11 cellular contexts compared by ENCODE assay signal in genomic region chr17:40103742-40104095, GRCh38. TPM values are rescaled to one million over a fixed set of nuclear protein-coding genes. Genes with fewer than 3 reads are reported as not detected.
DNase-seq lines count a peak whose midpoint lies in the region; ATAC-seq and TF ChIP-seq lines count a peak whose summit lies in the region.
"Had no signal": no experiment of that assay in that cellular context is flagged by ENCODE, and none has a peak within 500 bp of the region (broad histone marks: within the 10 kb centered on the region; RNA-seq: fewer than 3 reads in every experiment).

No MANE protein-coding gene starts in this region.

- H3K27me3 ChIP-seq in breast epithelium = no peaks in the 10 kb centered on the region
- no peaks in the 10 kb centered on the region for H3K27me3 ChIP-seq in ascending aorta
- no peaks in the 10 kb centered on the region for H3K27me3 ChIP-seq in transverse colon
- no peaks in the 10 kb centered on the region for H3K27me3 ChIP-seq in A673 (replicated peaks; ENCODE audit: insufficient read depth, low read depth, low read length, poor library complexity)

- TF ChIP-seq POLR2A in breast epithelium (IDR thresholded peaks at IDR 0.05) (no peak), transverse colon (IDR thresholded peaks at IDR 0.05) (no peak)

- POLR2A ChIA-PET in MCF 10A (lab: Yijun Ruan, JAX) (interaction anchor here (0.9 to 7.5 kb wide), 3 partner anchors 9 to 89 kb away, joined by 3 to 340 read pairs (median 3); partner anchors contain the start of gene CSF3), A673 (lab: Charles Lee; ENCODE audit: low non-redundant PET) (no interaction called here)

- H3K27me3 Mint-ChIP-seq in MCF 10A (ENCODE audit: insufficient read depth, unreplicated experiment) = no peaks in the 10 kb centered on the region

- H3K36me3 Mint-ChIP-seq in MCF 10A (ENCODE audit: insufficient read depth, unreplicated experiment) = peaks cover 14% of the 10 kb centered on the region
- H3K36me3 Mint-ChIP-seq: WTC11 had no signal

- no peaks in the 10 kb centered on the region for H3K9me3 ChIP-seq in breast epithelium
- H3K9me3 ChIP-seq in ascending aorta = no peaks in the 10 kb centered on the region
- no peaks in the 10 kb centered on the region for H3K9me3 ChIP-seq in transverse colon
- H3K9me3 ChIP-seq in A673 (ENCODE audit: low read depth, low read length, poor library complexity, severe bottlenecking) = no peaks in the 10 kb centered on the region

- H3K27ac Mint-ChIP-seq in MCF 10A (ENCODE audit: low read depth, unreplicated experiment) = no peak overlapping the region
- H3K27ac Mint-ChIP-seq: WTC11 had no signal

- no peaks in the 10 kb centered on the region for H3K36me3 ChIP-seq in breast epithelium
- H3K36me3 ChIP-seq in ascending aorta = no peaks in the 10 kb centered on the region
- H3K36me3 ChIP-seq in transverse colon = no peaks in the 10 kb centered on the region
- no peaks in the 10 kb centered on the region for H3K36me3 ChIP-seq in A673 (ENCODE audit: insufficient read depth, low read length, poor library complexity, severe bottlenecking)

- H3K27ac ChIP-seq in breast epithelium (peak overlapping the region; percentile 88 to 99), ascending aorta (peak overlapping the region; percentile 65 to 97), transverse colon (peak overlapping the region; percentile 93 to 99 (median 96)), A673 (ENCODE audit: low read depth, low read length, poor library complexity, severe bottlenecking) (no peak overlapping the region)

- TF ChIP-seq EP300 in transverse colon (IDR thresholded peaks at IDR 0.05; ENCODE audit: low read depth) = no peak

- WGBS in transverse colon (ENCODE audit: low coverage in 1 of 2), 2 donors = 0 to 34% methylated on average over 1 to 3 of the region's 3 CpGs

- no peaks in the 10 kb centered on the region for H3K9me3 Mint-ChIP-seq in MCF 10A (ENCODE audit: unreplicated experiment)
- H3K9me3 Mint-ChIP-seq: WTC11 had no signal

- CTCF ChIA-PET in MCF 10A (lab: Yijun Ruan, JAX) = interaction anchor here (0.6 to 8.0 kb wide), 6 partner anchors 8 to 125 kb away, joined by 3 to 86 read pairs (median 4); no protein-coding TSS in a partner anchor
- CTCF ChIA-PET in A673 (lab: Charles Lee) = interaction anchor here (0.7 kb wide), 1 partner anchor 65 kb away, joined by 9 read pairs; no protein-coding TSS in a partner anchor

- H3K4me3 Mint-ChIP-seq in MCF 10A (ENCODE audit: unreplicated experiment) = no peak overlapping the region
- H3K4me3 Mint-ChIP-seq: WTC11 had no signal

- no peak for DNase-seq in breast epithelium (ENCODE audit: low spot score in 2 of 2)
- DNase-seq in MCF 10A (ENCODE audit: unreplicated experiment) = no peak
- no peak for DNase-seq in ascending aorta (ENCODE audit: low spot score in 2 of 2)
- peak; percentile 69 for DNase-seq in myocyte (ENCODE audit: low read depth)
- DNase-seq in transverse colon = no peak
- no peak for DNase-seq in A673 (ENCODE audit: low spot score)
- DNase-seq in SW480 (ENCODE audit: low spot score) = no peak
- DNase-seq: amniotic stem cell, NCI-H1694 had no signal

- in situ Hi-C loops in transverse colon (cut with MboI; ENCODE audit: low pct_ligation_motif_present in 1 of 4, low pct_unique_long_range_greater_than_20kb in 1 of 4, low sequenced_read_pairs in 3 of 4) = no loop called here

- H3K4me1 Mint-ChIP-seq in MCF 10A (ENCODE audit: insufficient read depth, unreplicated experiment) = peaks cover 32% of the 10 kb centered on the region

- H3K4me3 ChIP-seq in breast epithelium (no peak overlapping the region), ascending aorta (no peak overlapping the region), transverse colon (no peak overlapping the region), A673 (ENCODE audit: low read depth, low read length, poor library complexity, severe bottlenecking) (no peak overlapping the region)

- no peak for ATAC-seq in GM21717 (IDR thresholded peaks at IDR 0.05; ENCODE audit: unreplicated experiment)

- TF ChIP-seq CTCF in breast epithelium (IDR thresholded peaks at IDR 0.05) (no peak), MCF 10A (IDR thresholded peaks at IDR 0.05; ENCODE audit: unreplicated experiment) (no peak), ascending aorta (IDR thresholded peaks at IDR 0.05) (no peak), transverse colon (IDR thresholded peaks at IDR 0.05) (no peak), A673 (conservative IDR thresholded peaks at IDR 0.05; ENCODE audit: low read depth, low read length) (no peak)

- H3K4me1 ChIP-seq in breast epithelium = peaks cover 20 to 39% of the 10 kb centered on the region in 2 donors
- peaks cover 14 to 63% of the 10 kb centered on the region in 2 donors for H3K4me1 ChIP-seq in ascending aorta
- peaks cover 70 to 89% (median 80%) of the 10 kb centered on the region in 4 donors for H3K4me1 ChIP-seq in transverse colon
- peaks cover 28% of the 10 kb centered on the region for H3K4me1 ChIP-seq in A673 (ENCODE audit: insufficient read depth, low read length, poor library complexity, severe bottlenecking)

- intact Hi-C loops in breast epithelium (cut with DNase I; ENCODE audit: low total_unique reads) (no loop called here), MCF 10A (cut with micrococcal nuclease) (no loop called here), ascending aorta (cut with DNase I) (no loop called here), transverse colon (cut with DNase I; ENCODE audit: low total_unique reads) (no loop called here), A673 (cut with micrococcal nuclease; ENCODE audit: unreplicated experiment) (no loop called here)

- BruUV-seq in MCF 10A (replicated peaks; lab: Mats Ljungman, UMichigan) (no TSS peak), A673 (replicated peaks; lab: Mats Ljungman, UMichigan) (no TSS peak)

RNA-seq across cellular contexts. Expression of gene NR1D1, which starts 3.3 kb away (rescaled TPM):
- total RNA-seq in breast epithelium (10 to 100 TPM in 1 of 3 donors, 1 to 10 TPM in 2; 8.8 to 10.5 (median 9.2) TPM), MCF 10A (2022) (7.5 and 8.8 TPM in 2 replicates), ascending aorta (0.43 TPM), myocyte (9.5 and 10.8 TPM in 2 replicates), transverse colon (10 to 100 TPM in 1 of 4 donors, 1 to 10 TPM in 3; 4.8 to 18.0 (median 7.3) TPM), A673 (2021) (1.9 and 2.6 TPM in 2 replicates)
- polyA plus RNA-seq in myocyte (2012) = 12.4 TPM

RNA-seq across cellular contexts. Expression of gene MSL1, which starts 18.1 kb away (rescaled TPM):
- total RNA-seq in breast epithelium (10 to 100 TPM; 49.3 to 79.3 (median 78.2) TPM), MCF 10A (2022) (59.8 and 62.2 TPM in 2 replicates), ascending aorta (82.5 TPM), myocyte (104 and 111 TPM in 2 replicates), transverse colon (100 to 1,000 TPM in 2 of 4 donors, 10 to 100 TPM in 2; 73.9 to 258 (median 90.6) TPM), A673 (2021) (56.9 and 59.9 TPM in 2 replicates)
- polyA plus RNA-seq in myocyte (2012) = 60.2 TPM

RNA-seq across cellular contexts. Expression of gene CASC3, which starts 36.6 kb away (rescaled TPM):
- 10 to 100 TPM; 57.4 to 67.0 (median 65.1) TPM for total RNA-seq in breast epithelium
- 73.5 and 78.3 TPM in 2 replicates for total RNA-seq in MCF 10A (2022)
- total RNA-seq in ascending aorta = 48.9 TPM
- 35.0 and 49.0 TPM in 2 replicates for total RNA-seq in myocyte
- 32.6 TPM for polyA plus RNA-seq in myocyte (2012)
- total RNA-seq in transverse colon = 10 to 100 TPM; 41.8 to 65.1 (median 51.0) TPM
- 65.1 and 66.5 TPM in 2 replicates for total RNA-seq in A673 (2021)

RNA-seq across cellular contexts. Expression of gene THRA, which starts 41.0 kb away (rescaled TPM):
- 10 to 100 TPM; 41.6 to 61.0 (median 48.1) TPM for total RNA-seq in breast epithelium
- 5.5 and 6.4 TPM in 2 replicates for total RNA-seq in MCF 10A (2022)
- 35.4 TPM for total RNA-seq in ascending aorta
- 52.5 and 61.1 TPM in 2 replicates for total RNA-seq in myocyte
- polyA plus RNA-seq in myocyte (2012) = 38.9 TPM
- total RNA-seq in transverse colon = 10 to 100 TPM; 32.6 to 82.6 (median 58.6) TPM
- total RNA-seq in A673 (2021) = 14.5 and 18.7 TPM in 2 replicates

RNA-seq across cellular contexts. Expression of gene MED24, which starts 49.5 kb away (rescaled TPM):
- 10 to 100 TPM; 50.7 to 74.7 (median 59.7) TPM for total RNA-seq in breast epithelium
- 66.6 and 88.5 TPM in 2 replicates for total RNA-seq in MCF 10A (2022)
- total RNA-seq in ascending aorta = 176 TPM
- total RNA-seq in myocyte = 88.7 and 90.0 TPM in 2 replicates
- polyA plus RNA-seq in myocyte (2012) = 61.5 TPM
- total RNA-seq in transverse colon = 100 to 1,000 TPM in 2 of 4 donors, 10 to 100 TPM in 2; 64.3 to 294 (median 112) TPM
- total RNA-seq in A673 (2021) = 48.7 and 50.7 TPM in 2 replicates
